11 cellular contexts compared by ENCODE assay signal in the genomic region with DNA sequence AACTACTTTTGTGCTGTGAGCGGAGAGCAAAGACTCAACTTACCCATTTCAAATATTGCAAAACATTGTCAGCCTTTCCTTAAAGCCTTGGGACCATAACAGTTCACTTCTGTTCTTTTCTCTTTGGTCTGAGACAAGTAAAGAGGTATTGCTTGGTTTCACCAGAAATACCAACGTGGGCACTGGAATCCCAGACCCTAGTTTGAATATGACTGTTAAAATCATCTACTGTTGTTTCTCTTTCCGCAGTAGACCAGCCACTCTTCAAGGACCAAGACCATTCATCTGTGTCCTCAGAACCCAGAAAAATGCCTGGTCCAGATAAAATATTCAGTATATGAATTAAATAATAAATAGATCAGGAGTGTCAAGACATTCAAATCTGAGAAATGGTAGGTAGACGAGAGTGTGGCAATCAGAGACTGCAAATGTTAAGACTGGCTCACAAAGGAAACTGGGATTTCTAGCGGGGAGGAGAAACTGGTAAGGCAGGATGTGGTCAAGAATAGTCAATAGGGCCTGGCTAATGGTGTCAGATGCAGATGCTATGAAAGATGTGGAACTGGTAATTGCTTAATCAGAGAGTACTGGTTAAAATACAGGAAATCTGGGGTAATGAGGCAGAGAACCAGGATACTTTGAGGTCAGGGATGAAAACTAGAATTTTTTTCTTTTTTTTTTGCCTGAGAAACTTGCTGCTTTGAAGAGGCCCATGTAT.
A peak's percentile ranks its signal among the peaks of the same experiment; 100 is the strongest.
DNase-seq lines count a peak whose midpoint lies in the region; ATAC-seq and TF ChIP-seq lines count a peak whose summit lies in the region.
"Had no signal": no experiment of that assay in that cellular context is flagged by ENCODE, and none has a peak within 500 bp of the region (broad histone marks: within the 10 kb centered on the region; RNA-seq: fewer than 3 reads in every experiment).

No MANE protein-coding gene starts in this region.

- H3K9me3 ChIP-seq in MM.1S (replicated peaks; ENCODE audit: insufficient read depth, low read length) (no peaks in the 10 kb centered on the region), neural progenitor cell (ENCODE audit: low read depth) (no peaks in the 10 kb centered on the region), gastroesophageal sphincter (no peaks in the 10 kb centered on the region)

- DNase-seq in SKM-1 treated with dmso at 0.1 percent for 144 hours (lab: John Stamatoyannopoulos, UW; ENCODE audit: unreplicated experiment): peak; percentile 57
- no peak for DNase-seq in SKM-1 (lab: John Stamatoyannopoulos, UW; ENCODE audit: unreplicated experiment)
- DNase-seq in MM.1S: peak; percentile 78
- no peak for DNase-seq in natural killer cell
- no peak for DNase-seq in neural progenitor cell (ENCODE audit: low spot score)
- DNase-seq in SW480 (ENCODE audit: low spot score): no peak
- DNase-seq: activated CD4-positive, alpha-beta T cell treated with anti-CD3 and anti-CD28 coated beads, Interleukin-2, amount 50 U/mL, for 48 hours; dermis blood vessel endothelial cell had no signal

- H3K4me1 ChIP-seq in MM.1S (ENCODE audit: low read length) (peaks cover 19% of the 10 kb centered on the region), neural progenitor cell (no peaks in the 10 kb centered on the region), gastroesophageal sphincter (no peaks in the 10 kb centered on the region)

- no peak overlapping the region for H3K9ac ChIP-seq in MM.1S (ENCODE audit: low read length)
- H3K9ac ChIP-seq in neural progenitor cell: no peak overlapping the region

- no peak for TF ChIP-seq POLR2A in gastroesophageal sphincter (IDR thresholded peaks at IDR 0.05)

- TF ChIP-seq EP300 in gastroesophageal sphincter (IDR thresholded peaks at IDR 0.05): no peak

- H3K27me3 ChIP-seq in MM.1S (replicated peaks; ENCODE audit: insufficient read depth, low read length) (no peaks in the 10 kb centered on the region), neural progenitor cell (no peaks in the 10 kb centered on the region), gastroesophageal sphincter (no peaks in the 10 kb centered on the region)

- intact Hi-C loops in natural killer cell (cut with micrococcal nuclease): no loop called here

- ATAC-seq in HG02759 (IDR thresholded peaks at IDR 0.05; ENCODE audit: unreplicated experiment): peak; percentile 81
- peak in 2 of 3 donors; percentile 24 to 66 for ATAC-seq in natural killer cell
- no peak for ATAC-seq in gastroesophageal sphincter

- H3K36me3 ChIP-seq in MM.1S (replicated peaks; ENCODE audit: insufficient read depth, low read length) (no peaks in the 10 kb centered on the region), neural progenitor cell (no peaks in the 10 kb centered on the region), gastroesophageal sphincter (no peaks in the 10 kb centered on the region)

- peaks cover 8 to 24% of the 10 kb centered on the region in 2 donors for H3K27me3 Mint-ChIP-seq in natural killer cell (ENCODE audit: low read depth in 2 of 2)
- H3K27me3 Mint-ChIP-seq in neural progenitor cell (ENCODE audit: insufficient read depth, low read depth): peaks cover 6% of the 10 kb centered on the region
- H3K27me3 Mint-ChIP-seq: memory B cell had no signal

- H3K27ac Mint-ChIP-seq in natural killer cell (no peak overlapping the region), neural progenitor cell (no peak overlapping the region)
- H3K27ac Mint-ChIP-seq: memory B cell had no signal

- H3K79me2 ChIP-seq in MM.1S (ENCODE audit: low read length) (no peaks in the 10 kb centered on the region), neural progenitor cell (ENCODE audit: low read depth) (no peaks in the 10 kb centered on the region)

- no peaks in the 10 kb centered on the region for H3K36me3 Mint-ChIP-seq in natural killer cell
- H3K36me3 Mint-ChIP-seq in neural progenitor cell: no peaks in the 10 kb centered on the region
- H3K36me3 Mint-ChIP-seq: memory B cell had no signal

- no peak overlapping the region for H2AFZ ChIP-seq in MM.1S (ENCODE audit: low read length)
- H2AFZ ChIP-seq in neural progenitor cell (replicated peaks): no peak overlapping the region

- WGBS in gastroesophageal sphincter (ENCODE audit: low coverage in 1 of 2), 2 donors: 84 to 85% methylated on average over 2 to 5 of the region's 5 CpGs

- H3F3A ChIP-seq in MM.1S (ENCODE audit: insufficient read depth, low read length): peaks cover 9% of the 10 kb centered on the region; the same call in 1 of the 2 replicates
- no peaks in the 10 kb centered on the region for H3F3A ChIP-seq in neural progenitor cell (ENCODE audit: low read depth)

- H3K4me2 ChIP-seq in MM.1S (ENCODE audit: low read depth, low read length): peak overlapping the region; percentile 20; the same call in 1 of the 2 replicates
- H3K4me2 ChIP-seq in neural progenitor cell: no peak overlapping the region

- H3K4me3 ChIP-seq in MM.1S (ENCODE audit: low read length) (no peak overlapping the region), neural progenitor cell (no peak overlapping the region), gastroesophageal sphincter (no peak overlapping the region)

- H3K9me3 Mint-ChIP-seq in natural killer cell (no peaks in the 10 kb centered on the region), neural progenitor cell (peaks cover 2% of the 10 kb centered on the region)
- H3K9me3 Mint-ChIP-seq: memory B cell had no signal

- H3K27ac ChIP-seq in MM.1S (ENCODE audit: low read length): no peak overlapping the region
- no peak overlapping the region for H3K27ac ChIP-seq in neural progenitor cell
- H3K27ac ChIP-seq in gastroesophageal sphincter: no peak overlapping the region

- H3K9me2 ChIP-seq in MM.1S (replicated peaks; ENCODE audit: insufficient read depth, low read length): no peaks in the 10 kb centered on the region

- H3K4me3 Mint-ChIP-seq in natural killer cell (no peak overlapping the region), neural progenitor cell (no peak overlapping the region)
- H3K4me3 Mint-ChIP-seq: memory B cell had no signal

- no peaks in the 10 kb centered on the region for H4K20me1 ChIP-seq in MM.1S (ENCODE audit: insufficient read depth, low read length)
- no peaks in the 10 kb centered on the region for H4K20me1 ChIP-seq in neural progenitor cell (ENCODE audit: low read depth)

- TF ChIP-seq CTCF in MM.1S (IDR thresholded peaks at IDR 0.05; ENCODE audit: low read length): no peak
- no peak for TF ChIP-seq CTCF in natural killer cell (IDR thresholded peaks at IDR 0.05)
- TF ChIP-seq CTCF in neural progenitor cell (IDR thresholded peaks at IDR 0.05): no peak
- TF ChIP-seq CTCF in gastroesophageal sphincter (IDR thresholded peaks at IDR 0.05): no peak

- H3K4me1 Mint-ChIP-seq in natural killer cell (peaks cover 21 to 22% of the 10 kb centered on the region in 2 donors), neural progenitor cell (no peaks in the 10 kb centered on the region)

Comparison
In these comparisons a context has a peak if more than half of its experiments do, and no peak if none do; other contexts are left out.
1. DNase-seq: peak in SKM-1 treated with dmso at 0.1 percent for 144 hours (single experiment) and MM.1S (single experiment); none in SKM-1 (single experiment), natural killer cell (single experiment), neural progenitor cell (single experiment) and SW480 (single experiment).